1 cellular context compared by ENCODE assay signal in the genomic region with DNA sequence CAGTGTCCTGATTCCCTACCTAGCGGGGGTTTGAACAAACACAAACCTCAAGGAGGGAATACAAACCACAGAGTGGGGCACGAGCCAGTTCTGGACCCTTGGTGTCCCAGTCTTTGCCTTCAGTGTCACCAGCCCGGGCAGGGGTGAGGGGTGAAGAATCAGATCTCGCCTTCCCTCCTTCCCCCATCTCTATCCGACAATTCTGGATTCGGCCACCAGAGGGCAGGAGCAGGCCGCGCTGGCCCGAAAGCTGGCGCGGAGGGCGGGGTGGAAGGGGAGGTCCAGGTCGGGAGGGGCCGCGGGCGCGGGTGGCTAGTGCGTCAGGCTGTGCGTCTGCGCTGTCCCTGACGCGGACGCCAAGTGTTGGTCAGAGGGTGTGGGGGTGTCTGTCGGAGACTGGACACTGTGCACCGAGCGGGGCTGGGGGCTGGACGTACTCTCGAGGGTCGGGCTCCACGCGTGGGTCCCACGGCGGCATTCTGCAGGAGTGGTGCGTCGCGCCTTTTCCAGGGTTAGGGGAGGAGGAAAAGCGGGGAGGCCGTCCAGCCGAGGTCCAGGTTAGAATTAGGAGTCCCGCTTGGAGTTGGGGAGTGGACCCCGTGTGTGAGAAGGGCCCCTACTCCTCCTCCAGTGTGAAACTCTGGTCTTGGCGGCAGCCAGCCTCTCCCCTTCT.
TF ChIP-seq lines count a peak whose summit lies in the region.

No MANE protein-coding gene starts in this region.

TF ChIP-seq in HepG2, 621 proteins besides CTCF, POLR2A, EP300 and RAD21 (continued from another document and continues in another):
- TF ChIP-seq, protein P1, sequence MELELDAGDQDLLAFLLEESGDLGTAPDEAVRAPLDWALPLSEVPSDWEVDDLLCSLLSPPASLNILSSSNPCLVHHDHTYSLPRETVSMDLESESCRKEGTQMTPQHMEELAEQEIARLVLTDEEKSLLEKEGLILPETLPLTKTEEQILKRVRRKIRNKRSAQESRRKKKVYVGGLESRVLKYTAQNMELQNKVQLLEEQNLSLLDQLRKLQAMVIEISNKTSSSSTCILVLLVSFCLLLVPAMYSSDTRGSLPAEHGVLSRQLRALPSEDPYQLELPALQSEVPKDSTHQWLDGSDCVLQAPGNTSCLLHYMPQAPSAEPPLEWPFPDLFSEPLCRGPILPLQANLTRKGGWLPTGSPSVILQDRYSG (CRISPR knock-in tag; IDR thresholded peaks at IDR 0.05): no peak
- TF ChIP-seq YEATS4 (CRISPR knock-in tag; IDR thresholded peaks at IDR 0.05; ENCODE audit: borderline replicate concordance): no peak
- no peak for TF ChIP-seq PHB2 (IDR thresholded peaks at IDR 0.05; ENCODE audit: partially characterized antibody)
- no peak for TF ChIP-seq ZNF562 (CRISPR knock-in tag; IDR thresholded peaks at IDR 0.05; ENCODE audit: borderline replicate concordance)
- TF ChIP-seq ZNF331 (CRISPR knock-in tag; IDR thresholded peaks at IDR 0.05): peak; percentile 71; the same call in 1 of the 2 replicates
- peak; percentile 55; the same call in 1 of the 2 replicates for TF ChIP-seq REPIN1 (CRISPR knock-in tag; IDR thresholded peaks at IDR 0.05; ENCODE audit: borderline replicate concordance, low read depth)
- TF ChIP-seq, protein P2, sequence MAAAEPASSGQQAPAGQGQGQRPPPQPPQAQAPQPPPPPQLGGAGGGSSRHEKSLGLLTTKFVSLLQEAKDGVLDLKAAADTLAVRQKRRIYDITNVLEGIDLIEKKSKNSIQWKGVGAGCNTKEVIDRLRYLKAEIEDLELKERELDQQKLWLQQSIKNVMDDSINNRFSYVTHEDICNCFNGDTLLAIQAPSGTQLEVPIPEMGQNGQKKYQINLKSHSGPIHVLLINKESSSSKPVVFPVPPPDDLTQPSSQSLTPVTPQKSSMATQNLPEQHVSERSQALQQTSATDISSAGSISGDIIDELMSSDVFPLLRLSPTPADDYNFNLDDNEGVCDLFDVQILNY (CRISPR knock-in tag; conservative IDR thresholded peaks at IDR 0.05): no peak
- peak; percentile 54; the same call in 1 of the 2 replicates for TF ChIP-seq FOXO1 (CRISPR knock-in tag; IDR thresholded peaks at IDR 0.05)
- TF ChIP-seq ZNF143 (CRISPR knock-in tag; IDR thresholded peaks at IDR 0.05): no peak
- TF ChIP-seq ZNF180 (CRISPR knock-in tag; IDR thresholded peaks at IDR 0.05; ENCODE audit: borderline replicate concordance, low read depth): no peak
- peak; percentile 96 for TF ChIP-seq XRCC5 (optimal IDR thresholded peaks at IDR 0.05; ENCODE audit: low read length)
- TF ChIP-seq, protein P3, sequence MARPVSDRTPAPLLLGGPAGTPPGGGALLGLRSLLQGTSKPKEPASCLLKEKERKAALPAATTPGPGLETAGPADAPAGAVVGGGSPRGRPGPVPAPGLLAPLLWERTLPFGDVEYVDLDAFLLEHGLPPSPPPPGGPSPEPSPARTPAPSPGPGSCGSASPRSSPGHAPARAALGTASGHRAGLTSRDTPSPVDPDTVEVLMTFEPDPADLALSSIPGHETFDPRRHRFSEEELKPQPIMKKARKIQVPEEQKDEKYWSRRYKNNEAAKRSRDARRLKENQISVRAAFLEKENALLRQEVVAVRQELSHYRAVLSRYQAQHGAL (CRISPR knock-in tag; IDR thresholded peaks at IDR 0.05; ENCODE audit: not compliant biosample characterization): no peak
- TF ChIP-seq, protein P4, sequence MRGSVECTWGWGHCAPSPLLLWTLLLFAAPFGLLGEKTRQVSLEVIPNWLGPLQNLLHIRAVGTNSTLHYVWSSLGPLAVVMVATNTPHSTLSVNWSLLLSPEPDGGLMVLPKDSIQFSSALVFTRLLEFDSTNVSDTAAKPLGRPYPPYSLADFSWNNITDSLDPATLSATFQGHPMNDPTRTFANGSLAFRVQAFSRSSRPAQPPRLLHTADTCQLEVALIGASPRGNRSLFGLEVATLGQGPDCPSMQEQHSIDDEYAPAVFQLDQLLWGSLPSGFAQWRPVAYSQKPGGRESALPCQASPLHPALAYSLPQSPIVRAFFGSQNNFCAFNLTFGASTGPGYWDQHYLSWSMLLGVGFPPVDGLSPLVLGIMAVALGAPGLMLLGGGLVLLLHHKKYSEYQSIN (CRISPR knock-in tag; IDR thresholded peaks at IDR 0.05; ENCODE audit: borderline replicate concordance): no peak
- no peak for TF ChIP-seq ZNF619 (CRISPR knock-in tag; IDR thresholded peaks at IDR 0.05)
- TF ChIP-seq ZNF264 (CRISPR knock-in tag; IDR thresholded peaks at IDR 0.05): no peak
- peak; percentile 71; the same call in 1 of the 2 replicates for TF ChIP-seq NRL (CRISPR knock-in tag; IDR thresholded peaks at IDR 0.05; ENCODE audit: borderline replicate concordance)
- no peak for TF ChIP-seq ZNF558 (CRISPR knock-in tag; IDR thresholded peaks at IDR 0.05; ENCODE audit: borderline replicate concordance)
- peak; percentile 41; the same call in 1 of the 2 replicates for TF ChIP-seq THAP11 (CRISPR knock-in tag; IDR thresholded peaks at IDR 0.05)
- TF ChIP-seq, protein P5, sequence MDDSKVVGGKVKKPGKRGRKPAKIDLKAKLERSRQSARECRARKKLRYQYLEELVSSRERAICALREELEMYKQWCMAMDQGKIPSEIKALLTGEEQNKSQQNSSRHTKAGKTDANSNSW (CRISPR knock-in tag; IDR thresholded peaks at IDR 0.05; ENCODE audit: borderline replicate concordance): no peak
- no peak for TF ChIP-seq ZZZ3 (CRISPR knock-in tag; IDR thresholded peaks at IDR 0.05; ENCODE audit: borderline replicate concordance)
- no peak for TF ChIP-seq PAWR (CRISPR knock-in tag; IDR thresholded peaks at IDR 0.05; ENCODE audit: borderline replicate concordance)
- no peak for TF ChIP-seq REL (CRISPR knock-in tag; conservative IDR thresholded peaks at IDR 0.05)
- no peak for TF ChIP-seq HNRNPH1 (optimal IDR thresholded peaks at IDR 0.05; ENCODE audit: low read depth, low read length)
- no peak for TF ChIP-seq ZNF33A (CRISPR knock-in tag; IDR thresholded peaks at IDR 0.05; ENCODE audit: borderline replicate concordance)
- TF ChIP-seq ZNF775 (CRISPR knock-in tag; IDR thresholded peaks at IDR 0.05; ENCODE audit: borderline replicate concordance): no peak
- TF ChIP-seq RAD51 (IDR thresholded peaks at IDR 0.05; ENCODE audit: borderline replicate concordance): no peak
- no peak for TF ChIP-seq ZNF468 (CRISPR knock-in tag; IDR thresholded peaks at IDR 0.05)
- TF ChIP-seq CENPT (CRISPR knock-in tag; IDR thresholded peaks at IDR 0.05; ENCODE audit: low read depth): 0 out of 2 replicates have a peak, but pooled peaks have one; percentile 11
- TF ChIP-seq ZFAT (CRISPR knock-in tag; conservative IDR thresholded peaks at IDR 0.05): no peak
- TF ChIP-seq ZBTB8A (CRISPR knock-in tag; IDR thresholded peaks at IDR 0.05; ENCODE audit: borderline replicate concordance, low read depth): no peak
- no peak for TF ChIP-seq NR1H2 (CRISPR knock-in tag; IDR thresholded peaks at IDR 0.05; ENCODE audit: borderline replicate concordance, low read depth)
- TF ChIP-seq, protein P6, sequence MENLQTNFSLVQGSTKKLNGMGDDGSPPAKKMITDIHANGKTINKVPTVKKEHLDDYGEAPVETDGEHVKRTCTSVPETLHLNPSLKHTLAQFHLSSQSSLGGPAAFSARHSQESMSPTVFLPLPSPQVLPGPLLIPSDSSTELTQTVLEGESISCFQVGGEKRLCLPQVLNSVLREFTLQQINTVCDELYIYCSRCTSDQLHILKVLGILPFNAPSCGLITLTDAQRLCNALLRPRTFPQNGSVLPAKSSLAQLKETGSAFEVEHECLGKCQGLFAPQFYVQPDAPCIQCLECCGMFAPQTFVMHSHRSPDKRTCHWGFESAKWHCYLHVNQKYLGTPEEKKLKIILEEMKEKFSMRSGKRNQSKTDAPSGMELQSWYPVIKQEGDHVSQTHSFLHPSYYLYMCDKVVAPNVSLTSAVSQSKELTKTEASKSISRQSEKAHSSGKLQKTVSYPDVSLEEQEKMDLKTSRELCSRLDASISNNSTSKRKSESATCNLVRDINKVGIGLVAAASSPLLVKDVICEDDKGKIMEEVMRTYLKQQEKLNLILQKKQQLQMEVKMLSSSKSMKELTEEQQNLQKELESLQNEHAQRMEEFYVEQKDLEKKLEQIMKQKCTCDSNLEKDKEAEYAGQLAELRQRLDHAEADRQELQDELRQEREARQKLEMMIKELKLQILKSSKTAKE (CRISPR knock-in tag; IDR thresholded peaks at IDR 0.05; ENCODE audit: borderline replicate concordance): no peak
- TF ChIP-seq, protein P7, sequence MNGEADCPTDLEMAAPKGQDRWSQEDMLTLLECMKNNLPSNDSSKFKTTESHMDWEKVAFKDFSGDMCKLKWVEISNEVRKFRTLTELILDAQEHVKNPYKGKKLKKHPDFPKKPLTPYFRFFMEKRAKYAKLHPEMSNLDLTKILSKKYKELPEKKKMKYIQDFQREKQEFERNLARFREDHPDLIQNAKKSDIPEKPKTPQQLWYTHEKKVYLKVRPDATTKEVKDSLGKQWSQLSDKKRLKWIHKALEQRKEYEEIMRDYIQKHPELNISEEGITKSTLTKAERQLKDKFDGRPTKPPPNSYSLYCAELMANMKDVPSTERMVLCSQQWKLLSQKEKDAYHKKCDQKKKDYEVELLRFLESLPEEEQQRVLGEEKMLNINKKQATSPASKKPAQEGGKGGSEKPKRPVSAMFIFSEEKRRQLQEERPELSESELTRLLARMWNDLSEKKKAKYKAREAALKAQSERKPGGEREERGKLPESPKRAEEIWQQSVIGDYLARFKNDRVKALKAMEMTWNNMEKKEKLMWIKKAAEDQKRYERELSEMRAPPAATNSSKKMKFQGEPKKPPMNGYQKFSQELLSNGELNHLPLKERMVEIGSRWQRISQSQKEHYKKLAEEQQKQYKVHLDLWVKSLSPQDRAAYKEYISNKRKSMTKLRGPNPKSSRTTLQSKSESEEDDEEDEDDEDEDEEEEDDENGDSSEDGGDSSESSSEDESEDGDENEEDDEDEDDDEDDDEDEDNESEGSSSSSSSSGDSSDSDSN (CRISPR knock-in tag; IDR thresholded peaks at IDR 0.05): no peak; the same call in 1 of the 2 replicates
- peak; percentile 46 for TF ChIP-seq SAP130 (CRISPR knock-in tag; IDR thresholded peaks at IDR 0.05; ENCODE audit: low read depth)
- no peak for TF ChIP-seq NONO (IDR thresholded peaks at IDR 0.05)
- peak; percentile 47; the same call in 1 of the 2 replicates for TF ChIP-seq NONO (CRISPR knock-in tag; conservative IDR thresholded peaks at IDR 0.05)
- peak; percentile 71; the same call in 1 of the 2 replicates for TF ChIP-seq MIER3 (CRISPR knock-in tag; IDR thresholded peaks at IDR 0.05; ENCODE audit: borderline replicate concordance)
- no peak for TF ChIP-seq POLR2AphosphoS2 (IDR thresholded peaks at IDR 0.05; ENCODE audit: low read depth, low read length)
- TF ChIP-seq HNRNPLL (IDR thresholded peaks at IDR 0.05; ENCODE audit: low read depth, low read length, poor library complexity, severe bottlenecking): peak; percentile 31
- TF ChIP-seq JUN (CRISPR knock-in tag; IDR thresholded peaks at IDR 0.05): no peak
- TF ChIP-seq ZFP36L1 (CRISPR knock-in tag; IDR thresholded peaks at IDR 0.05): no peak
- TF ChIP-seq KDM3A (CRISPR knock-in tag; IDR thresholded peaks at IDR 0.05; ENCODE audit: low read depth): peak; percentile 64; the same call in 1 of the 2 replicates
- peak; percentile 64; the same call in 1 of the 2 replicates for TF ChIP-seq ZNF891 (CRISPR knock-in tag; IDR thresholded peaks at IDR 0.05)
- TF ChIP-seq ZKSCAN5 (CRISPR knock-in tag; IDR thresholded peaks at IDR 0.05): no peak
- no peak for TF ChIP-seq ZNF121 (CRISPR knock-in tag; IDR thresholded peaks at IDR 0.05)
- TF ChIP-seq WIZ (CRISPR knock-in tag; IDR thresholded peaks at IDR 0.05): no peak
- no peak for TF ChIP-seq ZNF839 (CRISPR knock-in tag; IDR thresholded peaks at IDR 0.05; ENCODE audit: borderline replicate concordance)
- TF ChIP-seq MAZ (IDR thresholded peaks at IDR 0.05; ENCODE audit: borderline replicate concordance, low read depth, low read length): peak; percentile 94
- peak; percentile 90 for TF ChIP-seq MAZ (CRISPR knock-in tag; IDR thresholded peaks at IDR 0.05; ENCODE audit: low read depth)
- no peak for TF ChIP-seq KLF9 (CRISPR knock-in tag; IDR thresholded peaks at IDR 0.05; ENCODE audit: low read depth)
- TF ChIP-seq JDP2 (CRISPR knock-in tag; IDR thresholded peaks at IDR 0.05; ENCODE audit: borderline replicate concordance): no peak
- TF ChIP-seq ZNF552 (CRISPR knock-in tag; IDR thresholded peaks at IDR 0.05; ENCODE audit: borderline replicate concordance): no peak
- no peak for TF ChIP-seq MYNN (CRISPR knock-in tag; IDR thresholded peaks at IDR 0.05; ENCODE audit: low read depth)
- TF ChIP-seq, protein P8, sequence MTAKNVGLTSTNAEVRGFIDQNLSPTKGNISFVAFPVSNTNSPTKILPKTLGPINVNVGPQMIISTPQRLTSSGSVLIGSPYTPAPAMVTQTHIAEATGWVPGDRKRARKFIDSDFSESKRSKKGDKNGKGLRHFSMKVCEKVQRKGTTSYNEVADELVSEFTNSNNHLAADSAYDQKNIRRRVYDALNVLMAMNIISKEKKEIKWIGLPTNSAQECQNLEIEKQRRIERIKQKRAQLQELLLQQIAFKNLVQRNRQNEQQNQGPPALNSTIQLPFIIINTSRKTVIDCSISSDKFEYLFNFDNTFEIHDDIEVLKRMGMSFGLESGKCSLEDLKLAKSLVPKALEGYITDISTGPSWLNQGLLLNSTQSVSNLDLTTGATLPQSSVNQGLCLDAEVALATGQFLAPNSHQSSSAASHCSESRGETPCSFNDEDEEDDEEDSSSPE (CRISPR knock-in tag; IDR thresholded peaks at IDR 0.05): peak; percentile 52; the same call in 1 of the 2 replicates
- no peak for TF ChIP-seq ASH2L (IDR thresholded peaks at IDR 0.05; ENCODE audit: insufficient read length, low read depth, low read length)
- peak; percentile 95 for TF ChIP-seq KDM2A (CRISPR knock-in tag; IDR thresholded peaks at IDR 0.05; ENCODE audit: borderline replicate concordance, low read depth)
- no peak for TF ChIP-seq IKZF1 (IDR thresholded peaks at IDR 0.05)
- no peak for TF ChIP-seq PRPF4 (IDR thresholded peaks at IDR 0.05; ENCODE audit: low read depth, low read length, poor library complexity, severe bottlenecking)
- no peak for TF ChIP-seq SP2 (CRISPR knock-in tag; IDR thresholded peaks at IDR 0.05)
- TF ChIP-seq PHF8 (CRISPR knock-in tag; IDR thresholded peaks at IDR 0.05): 0 out of 2 replicates have a peak, but pooled peaks have one; percentile 22
- no peak for TF ChIP-seq ZNF253 (CRISPR knock-in tag; IDR thresholded peaks at IDR 0.05; ENCODE audit: borderline replicate concordance)
- TF ChIP-seq ZNF572 (CRISPR knock-in tag; IDR thresholded peaks at IDR 0.05): no peak
- TF ChIP-seq SP1 (IDR thresholded peaks at IDR 0.05): no peak
- peak; percentile 69 for TF ChIP-seq SP1 (CRISPR knock-in tag; IDR thresholded peaks at IDR 0.05)
- TF ChIP-seq NKX3-1 (CRISPR knock-in tag; IDR thresholded peaks at IDR 0.05): no peak
- 0 out of 2 replicates have a peak, but pooled peaks have one; percentile 36 for TF ChIP-seq ELF3 (CRISPR knock-in tag; IDR thresholded peaks at IDR 0.05)
- no peak for TF ChIP-seq JUNB (CRISPR knock-in tag; IDR thresholded peaks at IDR 0.05; ENCODE audit: borderline replicate concordance)
- peak in 1 of 2 experiments; percentile 81; a peak in 2 of 4 replicates for TF ChIP-seq KLF16 (CRISPR knock-in tag; IDR thresholded peaks at IDR 0.05)
- TF ChIP-seq FOXA3 (CRISPR knock-in tag; IDR thresholded peaks at IDR 0.05): peak; percentile 52
